ENCODE assay signal across 18 cellular contexts in the genomic region with DNA sequence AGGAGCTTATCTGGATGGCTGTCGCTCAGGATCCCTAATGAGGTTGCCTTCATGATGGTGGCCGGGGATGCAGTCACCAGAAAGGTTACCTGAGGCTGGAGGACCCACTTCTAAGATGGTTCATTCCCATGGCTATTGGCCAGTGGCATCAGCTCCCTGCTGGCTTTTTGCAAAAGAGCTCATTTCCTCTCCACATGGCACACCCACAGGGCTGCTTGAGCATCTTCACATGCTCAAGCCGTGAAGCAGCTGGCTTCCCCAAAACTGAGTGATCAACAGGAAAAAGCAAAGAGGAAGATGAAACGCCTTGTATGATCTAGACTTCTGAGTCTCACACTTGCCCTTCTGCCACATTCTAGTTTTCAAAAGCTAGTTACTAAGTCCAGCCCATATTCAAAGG.
A peak's percentile ranks its signal among the peaks of the same experiment; 100 is the strongest.
DNase-seq lines count a peak whose midpoint lies in the region; ATAC-seq and TF ChIP-seq lines count a peak whose summit lies in the region.
"Had no signal": no experiment of that assay in that cellular context is flagged by ENCODE, and none has a peak within 500 bp of the region (broad histone marks: within the 10 kb centered on the region; RNA-seq: fewer than 3 reads in every experiment).

No MANE protein-coding gene starts in this region.

- peaks cover 2% of the 10 kb centered on the region; the same call in 1 of the 3 replicates for H3K36me3 Mint-ChIP-seq in GM23338 (ENCODE audit: low read depth)
- H3K36me3 Mint-ChIP-seq: activated CD8-positive, alpha-beta memory T cell treated with anti-CD3 and anti-CD28 coated beads, Interleukin-2, amount 10 ng/mL, durations not matched to agents 7 days and 5 days; type B pancreatic cell had no signal

- H3K27me3 ChIP-seq in GM23338 (ENCODE audit: insufficient read depth): no peaks in the 10 kb centered on the region
- no peaks in the 10 kb centered on the region for H3K27me3 ChIP-seq in OCI-LY3 (ENCODE audit: low read depth, low read length)
- H3K27me3 ChIP-seq: SJSA1 had no signal

- H3F3A ChIP-seq in GM23338 (replicated peaks; ENCODE audit: low read depth): no peaks in the 10 kb centered on the region

- no peak overlapping the region for H3K27ac ChIP-seq in GM23338 (ENCODE audit: low read depth)
- H3K27ac ChIP-seq in OCI-LY3 (ENCODE audit: low read length): no peak overlapping the region
- H3K27ac ChIP-seq: esophagus muscularis mucosa, sigmoid colon, SJSA1 had no signal

- H2AFZ ChIP-seq in GM23338 (peak overlapping the region; percentile 77), OCI-LY3 (ENCODE audit: low read depth, low read length) (0 out of 2 replicates have a peak overlapping the region, but pooled peaks have one; percentile 27)

- peaks cover 15% of the 10 kb centered on the region; the same call in 2 of the 3 replicates for H3K4me1 Mint-ChIP-seq in GM23338
- H3K4me1 Mint-ChIP-seq: activated CD8-positive, alpha-beta memory T cell treated with anti-CD3 and anti-CD28 coated beads, Interleukin-2, amount 10 ng/mL, durations not matched to agents 7 days and 5 days; activated naive CD8-positive, alpha-beta T cell treated with anti-CD3 and anti-CD28 coated beads, Interleukin-2, amount 50 U/mL, for 24 hours; activated T-helper 17 cell treated with anti-CD3 and anti-CD28 coated beads, Interleukin-2, amount 50 U/mL, for 72 hours had no signal

- ATAC-seq in GM23338: no peak
- ATAC-seq: activated CD8-positive, alpha-beta memory T cell treated with anti-CD3 and anti-CD28 coated beads, Interleukin-2, amount 10 ng/mL, durations not matched to agents 7 days and 5 days; activated naive CD8-positive, alpha-beta T cell treated with anti-CD3 and anti-CD28 coated beads, Interleukin-2, amount 50 U/mL, for 24 hours; activated T-helper 17 cell treated with anti-CD3 and anti-CD28 coated beads, Interleukin-2, amount 50 U/mL, for 72 hours; HCT116 had no signal

- H3K4me2 ChIP-seq in GM23338 (no peak overlapping the region), OCI-LY3 (ENCODE audit: low read length) (no peak overlapping the region)

- no peaks in the 10 kb centered on the region for H3K36me3 ChIP-seq in GM23338 (ENCODE audit: insufficient read depth)
- H3K36me3 ChIP-seq in OCI-LY3 (replicated peaks; ENCODE audit: low read depth, low read length): no peaks in the 10 kb centered on the region
- H3K36me3 ChIP-seq: esophagus muscularis mucosa, sigmoid colon, SJSA1 had no signal

- DNase-seq in Ammon's horn (ENCODE audit: low spot score) (peak; percentile 84), GM23338 (ENCODE audit: low spot score) (peak; percentile 2), hippocampal formation (lab: John Stamatoyannopoulos, UW) (peak; percentile 31 to 34), OCI-M1 (lab: John Stamatoyannopoulos, UW) (no peak), HCEC 1CT (no peak), KG1 (lab: John Stamatoyannopoulos, UW) (no peak)
- DNase-seq: activated CD4-positive, CD25-positive, alpha-beta regulatory T cell treated with anti-CD3 and anti-CD28 coated beads, Interleukin-2, amount 50 U/mL, for 72 hours; activated CD8-positive, alpha-beta memory T cell treated with anti-CD3 and anti-CD28 coated beads, Interleukin-2, amount 10 ng/mL, durations not matched to agents 7 days and 5 days; activated naive CD8-positive, alpha-beta T cell treated with anti-CD3 and anti-CD28 coated beads, Interleukin-2, amount 50 U/mL, for 24 hours; Calu3; sigmoid colon; stimulated activated naive CD4-positive, alpha-beta T cell treated with Interleukin-2 at 50 U/mL for 16 hours had no signal

- no peaks in the 10 kb centered on the region for H3K9me2 ChIP-seq in GM23338 (ENCODE audit: insufficient read depth)

- H3K4me3 ChIP-seq in GM23338: no peak overlapping the region
- no peak overlapping the region for H3K4me3 ChIP-seq in OCI-LY3 (ENCODE audit: low read length)
- H3K4me3 ChIP-seq: esophagus muscularis mucosa, sigmoid colon, SJSA1 had no signal

- no peaks in the 10 kb centered on the region for H3K27me3 Mint-ChIP-seq in GM23338 (ENCODE audit: insufficient read depth, low read depth, poor library complexity)
- H3K27me3 Mint-ChIP-seq: activated naive CD8-positive, alpha-beta T cell treated with anti-CD3 and anti-CD28 coated beads, Interleukin-2, amount 50 U/mL, for 24 hours; activated T-helper 17 cell treated with anti-CD3 and anti-CD28 coated beads, Interleukin-2, amount 50 U/mL, for 72 hours; type B pancreatic cell had no signal

- no peak overlapping the region for H3K9ac ChIP-seq in OCI-LY3 (ENCODE audit: low read length)

- H3K79me2 ChIP-seq in GM23338 (replicated peaks; ENCODE audit: insufficient read depth) (no peaks in the 10 kb centered on the region), OCI-LY3 (ENCODE audit: low read length) (no peaks in the 10 kb centered on the region)

- H3K9me3 Mint-ChIP-seq in GM23338: peaks cover 11% of the 10 kb centered on the region
- H3K9me3 Mint-ChIP-seq: activated naive CD8-positive, alpha-beta T cell treated with anti-CD3 and anti-CD28 coated beads, Interleukin-2, amount 50 U/mL, for 24 hours; activated T-helper 17 cell treated with anti-CD3 and anti-CD28 coated beads, Interleukin-2, amount 50 U/mL, for 72 hours; type B pancreatic cell had no signal

- no peak overlapping the region for H3K4me3 Mint-ChIP-seq in GM23338
- H3K4me3 Mint-ChIP-seq: activated CD8-positive, alpha-beta memory T cell treated with anti-CD3 and anti-CD28 coated beads, Interleukin-2, amount 10 ng/mL, durations not matched to agents 7 days and 5 days; activated naive CD8-positive, alpha-beta T cell treated with anti-CD3 and anti-CD28 coated beads, Interleukin-2, amount 50 U/mL, for 24 hours; activated T-helper 17 cell treated with anti-CD3 and anti-CD28 coated beads, Interleukin-2, amount 50 U/mL, for 72 hours; type B pancreatic cell had no signal

- H3K27ac Mint-ChIP-seq in GM23338: no peak overlapping the region
- H3K27ac Mint-ChIP-seq: activated CD8-positive, alpha-beta memory T cell treated with anti-CD3 and anti-CD28 coated beads, Interleukin-2, amount 10 ng/mL, durations not matched to agents 7 days and 5 days; activated naive CD8-positive, alpha-beta T cell treated with anti-CD3 and anti-CD28 coated beads, Interleukin-2, amount 50 U/mL, for 24 hours; activated T-helper 17 cell treated with anti-CD3 and anti-CD28 coated beads, Interleukin-2, amount 50 U/mL, for 72 hours; type B pancreatic cell had no signal

- no peaks in the 10 kb centered on the region for H4K20me1 ChIP-seq in GM23338 (replicated peaks; ENCODE audit: insufficient read depth)
- no peaks in the 10 kb centered on the region for H4K20me1 ChIP-seq in OCI-LY3 (ENCODE audit: insufficient read depth, low read length)

- TF ChIP-seq CTCF in GM23338 (conservative IDR thresholded peaks at IDR 0.05; ENCODE audit: low read depth in 2 of 2) (no peak), OCI-LY3 (IDR thresholded peaks at IDR 0.05; ENCODE audit: low read depth, low read length) (no peak)

- H3K9me3 ChIP-seq in OCI-LY3 (ENCODE audit: insufficient read depth, low read length): no peaks in the 10 kb centered on the region
- H3K9me3 ChIP-seq: esophagus muscularis mucosa, sigmoid colon, SJSA1 had no signal

- H3K4me1 ChIP-seq in GM23338 (ENCODE audit: insufficient read depth) (peaks cover 10% of the 10 kb centered on the region), OCI-LY3 (ENCODE audit: low read length) (peaks cover 6% of the 10 kb centered on the region)
- H3K4me1 ChIP-seq: esophagus muscularis mucosa, sigmoid colon, SJSA1 had no signal

TF ChIP-seq in GM23338, 12 proteins besides CTCF, POLR2A, EP300 and RAD21 (continues in another document):
- TF ChIP-seq POLR2AphosphoS5 (IDR thresholded peaks at IDR 0.05; ENCODE audit: low read depth): no peak
- no peak for TF ChIP-seq EZH2phosphoT487 (IDR thresholded peaks at IDR 0.05; ENCODE audit: unreplicated experiment)
- TF ChIP-seq EZH2 (IDR thresholded peaks at IDR 0.05; ENCODE audit: low read depth, unreplicated experiment): no peak
- no peak for TF ChIP-seq ZNF114 (CRISPR knock-in tag; IDR thresholded peaks at IDR 0.05)
- TF ChIP-seq JUNB (IDR thresholded peaks at IDR 0.05; ENCODE audit: unreplicated experiment): no peak
- TF ChIP-seq, protein P1, sequence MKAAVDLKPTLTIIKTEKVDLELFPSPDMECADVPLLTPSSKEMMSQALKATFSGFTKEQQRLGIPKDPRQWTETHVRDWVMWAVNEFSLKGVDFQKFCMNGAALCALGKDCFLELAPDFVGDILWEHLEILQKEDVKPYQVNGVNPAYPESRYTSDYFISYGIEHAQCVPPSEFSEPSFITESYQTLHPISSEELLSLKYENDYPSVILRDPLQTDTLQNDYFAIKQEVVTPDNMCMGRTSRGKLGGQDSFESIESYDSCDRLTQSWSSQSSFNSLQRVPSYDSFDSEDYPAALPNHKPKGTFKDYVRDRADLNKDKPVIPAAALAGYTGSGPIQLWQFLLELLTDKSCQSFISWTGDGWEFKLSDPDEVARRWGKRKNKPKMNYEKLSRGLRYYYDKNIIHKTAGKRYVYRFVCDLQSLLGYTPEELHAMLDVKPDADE (IDR thresholded peaks at IDR 0.05): no peak

Comparison
In these comparisons a context has a peak if more than half of its experiments do, and no peak if none do; other contexts are left out.
1. DNase-seq: peak in Ammon's horn (single experiment), GM23338 (single experiment) and hippocampal formation (2 of 2); none in OCI-M1 (single experiment), HCEC 1CT (single experiment) and KG1 (single experiment).